Comparison of ENCODE assay signal across 8 cellular contexts in genomic region chr2:96856776-96857673, GRCh38. TPM values are rescaled to one million over a fixed set of nuclear protein-coding genes. Genes with fewer than 3 reads are reported as not detected.
DNase-seq lines count a peak whose midpoint lies in the region; ATAC-seq and TF ChIP-seq lines count a peak whose summit lies in the region.

No MANE protein-coding gene starts in this region.

- H3K27ac ChIP-seq in Karpas-422 (ENCODE audit: low read length), result peak overlapping the region; percentile 81
- peak overlapping the region; percentile 85 for H3K27ac ChIP-seq in WERI-Rb-1

- TF ChIP-seq CTCF in AG10803 (conservative IDR thresholded peaks at IDR 0.05; ENCODE audit: low read length), result no peak
- TF ChIP-seq CTCF in WERI-Rb-1 (IDR thresholded peaks at IDR 0.05; ENCODE audit: low read depth, low read length), result no peak
- TF ChIP-seq CTCF in nephron progenitor cell (IDR thresholded peaks at IDR 0.05), result no peak

- H3K36me3 ChIP-seq in Karpas-422 (ENCODE audit: insufficient read depth, low read length), result no peaks in the 10 kb centered on the region; the same call in 1 of the 2 replicates
- H3K36me3 ChIP-seq in WERI-Rb-1, result peaks cover 40% of the 10 kb centered on the region

- peak overlapping the region; percentile 97 for H3K9ac ChIP-seq in Karpas-422 (ENCODE audit: low read length)

- DNase-seq in AG10803 (ENCODE audit: low read depth) (no peak), Karpas-422 (peak; percentile 79), WERI-Rb-1 (no peak), nephron progenitor cell (no peak), NCI-H1048 (lab: John Stamatoyannopoulos, UW) (no peak), NCI-H1436 treated with DMSO at 0.1 percent for 48 hours (lab: John Stamatoyannopoulos, UW) (no peak)

- no peaks in the 10 kb centered on the region for H3K9me2 ChIP-seq in Karpas-422 (replicated peaks; ENCODE audit: insufficient read depth, low read length)

- peaks cover 33% of the 10 kb centered on the region for H3K36me3 Mint-ChIP-seq in nephron progenitor cell (ENCODE audit: low read depth)

- H3K9me3 ChIP-seq in Karpas-422 (ENCODE audit: low read length) (no peaks in the 10 kb centered on the region), WERI-Rb-1 (ENCODE audit: severe bottlenecking) (no peaks in the 10 kb centered on the region)

- peaks cover 2% of the 10 kb centered on the region for H3K27me3 Mint-ChIP-seq in nephron progenitor cell (ENCODE audit: low read depth, poor library complexity)

- no peaks in the 10 kb centered on the region for H4K20me1 ChIP-seq in Karpas-422 (ENCODE audit: insufficient read depth, low read depth, low read length)

- H3K4me1 Mint-ChIP-seq in nephron progenitor cell, result peaks cover 43% of the 10 kb centered on the region

- H3K4me1 ChIP-seq in Karpas-422 (ENCODE audit: low read length), result peaks cover 17% of the 10 kb centered on the region

- no peaks in the 10 kb centered on the region for H3K27me3 ChIP-seq in Karpas-422 (ENCODE audit: low read length)
- H3K27me3 ChIP-seq in WERI-Rb-1 (ENCODE audit: insufficient read depth, low read depth, severe bottlenecking), result no peaks in the 10 kb centered on the region

- ATAC-seq in GM18909 (IDR thresholded peaks at IDR 0.05; ENCODE audit: poor library complexity, unreplicated experiment) (peak; percentile 27), esophagus mucosa (peak; percentile 0)

- peak overlapping the region; percentile 90 for H2AFZ ChIP-seq in Karpas-422 (ENCODE audit: low read length)

- H3K4me3 ChIP-seq in AG10803 (ENCODE audit: low read length) (peak overlapping the region; percentile 77), Karpas-422 (ENCODE audit: low read length) (peak overlapping the region; percentile 86), WERI-Rb-1 (ENCODE audit: low read depth, low read length) (peak overlapping the region; percentile 56)

- peak overlapping the region; percentile 81 for H3K4me3 Mint-ChIP-seq in nephron progenitor cell

- peak overlapping the region; percentile 91 for H3K4me2 ChIP-seq in Karpas-422 (ENCODE audit: low read depth, low read length, poor library complexity, severe bottlenecking)

- H3K27ac Mint-ChIP-seq in nephron progenitor cell, result no peak overlapping the region

- H3K79me2 ChIP-seq in Karpas-422 (ENCODE audit: low read length), result peaks cover 35% of the 10 kb centered on the region

- no peaks in the 10 kb centered on the region for H3K9me3 Mint-ChIP-seq in nephron progenitor cell

RNA-seq across cellular contexts. Expression of gene ANKRD39, which starts 0.8 kb away (rescaled TPM):
- 11.1 and 12.5 TPM in 2 replicates for total RNA-seq in Karpas-422 (2014; rRNA removed; shearing (Covaris generic); ENCODE audit: low replicate concordance)
- 7.8 TPM for total RNA-seq in esophagus mucosa

RNA-seq across cellular contexts. Expression of gene SEMA4C, which starts 12.9 kb away (rescaled TPM):
- 2.5 and 6.3 TPM in 2 replicates for total RNA-seq in Karpas-422 (2014; rRNA removed; shearing (Covaris generic); ENCODE audit: low replicate concordance)
- total RNA-seq in esophagus mucosa, result 14.9 TPM

RNA-seq across cellular contexts. Expression of gene ANKRD23, which starts 13.2 kb away (rescaled TPM):
- total RNA-seq in Karpas-422 (2014; rRNA removed; shearing (Covaris generic); ENCODE audit: low replicate concordance), result 1.6 and 9.8 TPM in 2 replicates
- total RNA-seq in esophagus mucosa, result 1.8 TPM

RNA-seq across cellular contexts. Expression of gene CNNM3, which starts 41.0 kb away (rescaled TPM):
- total RNA-seq in Karpas-422 (2014; rRNA removed; shearing (Covaris generic); ENCODE audit: low replicate concordance), result 7.0 and 7.9 TPM in 2 replicates
- total RNA-seq in esophagus mucosa, result 6.1 TPM
